28 cellular contexts compared by ENCODE assay signal in genomic region chr6:154740658-154741057, GRCh38. TPM values are rescaled to one million over a fixed set of nuclear protein-coding genes. Genes with fewer than 3 reads are reported as not detected.
DNase-seq lines count a peak whose midpoint lies in the region; ATAC-seq, FAIRE-seq and TF ChIP-seq lines count a peak whose summit lies in the region.
"Had no signal": no experiment of that assay in that cellular context is flagged by ENCODE, and none has a peak within 500 bp of the region (broad histone marks: within the 10 kb centered on the region; RNA-seq: fewer than 3 reads in every experiment).

No MANE protein-coding gene starts in this region.

- TF ChIP-seq EP300 in HepG2 (IDR thresholded peaks at IDR 0.05; ENCODE audit: low read depth in 2 of 2, low read length in 2 of 2) (no peak), HepG2 (CRISPR knock-in tag; IDR thresholded peaks at IDR 0.05; ENCODE audit: borderline replicate concordance) (no peak), H1 (IDR thresholded peaks at IDR 0.05; ENCODE audit: borderline replicate concordance in 1 of 2, low read depth in 2 of 2, low read length in 2 of 2) (no peak)

- H3K9ac ChIP-seq in HepG2 (ENCODE audit: insufficient read depth, low read depth, low read length) (no peak overlapping the region), H1 (replicated peaks in 1 of 4; ENCODE audit: extremely low read depth in 1 of 4, low read depth in 3 of 4, low read length in 3 of 4) (no peak overlapping the region; a peak in 1 of 7 replicates)
- H3K9ac ChIP-seq: BLaER1 treated with 17β-estradiol and CSF1 and Interleukin-3, amounts not matched to agents 10 nM and 100 nM had no signal

- POLR2A ChIA-PET in HepG2 (lab: Yijun Ruan, JAX) (no interaction called here), HEK293 (lab: Yijun Ruan, JAX) (interaction anchor here (0.7 kb wide), 1 partner anchor 280 kb away, joined by 4 read pairs; no protein-coding TSS in a partner anchor), H1 (lab: Charles Lee; ENCODE audit: partially characterized antibody) (no interaction called here)

- H3K14ac ChIP-seq in H1 (ENCODE audit: insufficient read length): no peak overlapping the region

- H2AK5ac ChIP-seq in H1 (ENCODE audit: low read depth, low read length): no peak overlapping the region

- 0 out of 2 replicates have a peak overlapping the region, but pooled peaks have one; percentile 45 for H4K8ac ChIP-seq in H1 (ENCODE audit: extremely low read depth, insufficient read depth, low read length)

- H3K79me2 ChIP-seq in HepG2 (ENCODE audit: insufficient read depth, low read length) (peaks cover 97% of the 10 kb centered on the region), H1 (ENCODE audit: control insufficient read depth in 1 of 2, insufficient read depth in 2 of 2, low read length in 2 of 2) (peaks cover 63 to 100% of the 10 kb centered on the region in 2 experiments)

- H4K20me1 ChIP-seq in HepG2 (ENCODE audit: insufficient read depth, low read length) (peaks cover 96% of the 10 kb centered on the region), H1 (replicated peaks in 1 of 2; ENCODE audit: control insufficient read depth in 1 of 2, insufficient read depth in 2 of 2, low read length in 2 of 2) (peaks cover 14 to 17% of the 10 kb centered on the region in 2 experiments)

- peaks cover 2% of the 10 kb centered on the region; the same call in 1 of the 2 replicates for H3K79me1 ChIP-seq in H1 (ENCODE audit: low read depth, low read length)

- H3K4me3 ChIP-seq in HepG2 (replicated peaks in 1 of 3; ENCODE audit: insufficient read depth in 1 of 3, low read depth in 2 of 3, low read length in 3 of 3) (no peak overlapping the region), right lobe of liver (no peak overlapping the region), HEK293 (ENCODE audit: low read depth, low read length) (no peak overlapping the region), H1 (ENCODE audit: extremely low read depth in 1 of 4, insufficient read depth in 2 of 4, low read depth in 3 of 4, low read length in 4 of 4) (no peak overlapping the region)
- H3K4me3 ChIP-seq: A549; BLaER1 treated with 17β-estradiol and CSF1 and Interleukin-3, amounts not matched to agents 10 nM and 100 nM; GM23338; HAP-1; SK-N-MC had no signal

- FAIRE-seq in HepG2 (lab: Jason Lieb, UNC): no peak
- no peak for FAIRE-seq in H1 (lab: Jason Lieb, UNC)
- FAIRE-seq: A549, RCC 7860 had no signal

- H3K4me1 ChIP-seq in HepG2 (ENCODE audit: insufficient read depth, low read length) (peaks cover 82% of the 10 kb centered on the region), right lobe of liver (peaks cover 0 to 26% (median 7%) of the 10 kb centered on the region in 4 donors), HEK293 (ENCODE audit: control insufficient read depth, insufficient read depth, low read length) (peaks cover 7% of the 10 kb centered on the region; the same call in 1 of the 2 replicates), H1 (replicated peaks in 1 of 4; ENCODE audit: control insufficient read depth in 3 of 4, insufficient read depth in 4 of 4, low read length in 3 of 4) (peaks cover 2 to 6% (median 4%) of the 10 kb centered on the region in 4 experiments)

- CTCF ChIA-PET in HepG2 (lab: Yijun Ruan, JAX; ENCODE audit: low intra/inter-chr PET ratio, low total read pairs) (no interaction called here), HEK293 (lab: Yijun Ruan, JAX) (interaction anchor here (0.6 kb wide), 1 partner anchor 104 kb away, joined by 3 read pairs; no protein-coding TSS in a partner anchor), H1 (lab: Charles Lee; ENCODE audit: partially characterized antibody) (interaction anchor here (1.0 to 1.5 kb wide), 3 partner anchors 8 to 127 kb away, joined by 3 to 5 read pairs (median 3); no protein-coding TSS in a partner anchor)

- H4K91ac ChIP-seq in H1 (replicated peaks; ENCODE audit: insufficient read length, low read length): no peak overlapping the region

- no peak for TF ChIP-seq POLR2A in HepG2 (IDR thresholded peaks at IDR 0.05; ENCODE audit: insufficient read depth in 1 of 2, low read depth in 2 of 2, low read length in 2 of 2)
- TF ChIP-seq POLR2A in right lobe of liver (IDR thresholded peaks at IDR 0.05): no peak
- no peak for TF ChIP-seq POLR2A in H1 (IDR thresholded peaks at IDR 0.05; ENCODE audit: control extremely low read depth in 1 of 2, low read depth in 2 of 2, low read length in 2 of 2)
- TF ChIP-seq POLR2A in GM18505 (IDR thresholded peaks at IDR 0.05; ENCODE audit: borderline replicate concordance, extremely low read depth, insufficient read depth, insufficient read length): no peak

- no peak overlapping the region for H2BK15ac ChIP-seq in H1 (ENCODE audit: low read length)

- no peak overlapping the region for H3K27ac ChIP-seq in HepG2 (ENCODE audit: extremely low read length, insufficient read depth, low read length)
- no peak overlapping the region for H3K27ac ChIP-seq in right lobe of liver
- no peak overlapping the region for H3K27ac ChIP-seq in HEK293 (ENCODE audit: extremely low read depth, low read depth, low read length)
- no peak overlapping the region for H3K27ac ChIP-seq in H1 (ENCODE audit: low read depth, low read length)
- H3K27ac ChIP-seq: A549; BLaER1 treated with 17β-estradiol and CSF1 and Interleukin-3, amounts not matched to agents 10 nM and 100 nM; SK-N-MC had no signal

- ATAC-seq in HepG2 (no peak), right lobe of liver (no peak), left cardiac atrium (no peak), GM18505 (IDR thresholded peaks at IDR 0.05; ENCODE audit: unreplicated experiment) (no peak)
- ATAC-seq: A549; CD8-positive, alpha-beta T cell; GM23338 had no signal

- no peak overlapping the region for H3K4ac ChIP-seq in H1 (replicated peaks; ENCODE audit: insufficient read length, low read depth, low read length)

- in situ Hi-C loops in HepG2 (cut with HindIII; ENCODE audit: extremely low pct_ligation_motif_present, low pct_unique_long_range_greater_than_20kb): no loop called here

- H3K4me2 ChIP-seq in HepG2 (ENCODE audit: low read depth, low read length): no peak overlapping the region
- no peak overlapping the region for H3K4me2 ChIP-seq in H1 (ENCODE audit: insufficient read depth in 1 of 2, low read depth in 2 of 2, low read length in 2 of 2)
- H3K4me2 ChIP-seq: A549; BLaER1 treated with 17β-estradiol and CSF1 and Interleukin-3, amounts not matched to agents 10 nM and 100 nM had no signal

- no peak overlapping the region for H2BK20ac ChIP-seq in H1 (ENCODE audit: low read length)

- 93% methylated on average over 5 of the region's 5 CpGs for WGBS in HepG2 (ENCODE audit: low lambda C conversion rate)
- WGBS in right lobe of liver (ENCODE audit: insufficient coverage, low coverage, low lambda C conversion rate, missing lambda C conversion rate): 92% methylated on average over 5 of the region's 5 CpGs
- 95% methylated on average over 3 of the region's 5 CpGs; no CpG with 5 or more reads in 1 of the 2 experiments for WGBS in H1 (ENCODE audit: extremely low coverage in 1 of 2, insufficient coverage in 1 of 2, insufficient read length in 1 of 2, insufficient replicate concordance in 2 of 2, low coverage in 1 of 2, low lambda C conversion rate in 2 of 2, missing lambda C conversion rate in 1 of 2), 2 experiments

- H3K23ac ChIP-seq in H1 (ENCODE audit: insufficient read length): no peak overlapping the region

- H3K36me3 ChIP-seq in HepG2 (replicated peaks in 1 of 2; ENCODE audit: control insufficient read depth in 1 of 2, insufficient read depth in 2 of 2, low read length in 2 of 2) (peaks cover 7 to 44% of the 10 kb centered on the region in 2 experiments; a peak in 4 of 5 replicates), right lobe of liver (no peaks in the 10 kb centered on the region), HEK293 (ENCODE audit: control insufficient read depth in 2 of 2, insufficient read depth in 1 of 2, low read length in 2 of 2) (peaks cover under 1 to 16% of the 10 kb centered on the region in 2 experiments), H1 (ENCODE audit: control insufficient read depth in 2 of 4, insufficient read depth in 4 of 4, low read length in 3 of 4) (peaks cover 0 to 8% (median 0%) of the 10 kb centered on the region in 4 experiments; a peak in 1 of 8 replicates)

- no peak for DNase-seq in HepG2 (ENCODE audit: low spot score)
- no peak for DNase-seq in right lobe of liver
- DNase-seq in H1 (ENCODE audit: low read depth in 1 of 2, low spot score in 2 of 2): no peak
- DNase-seq in left cardiac atrium: no peak
- no peak for DNase-seq in DMS79 (lab: John Stamatoyannopoulos, UW)
- DNase-seq: AML-193; Caco-2; CD8-positive, alpha-beta T cell; DMS 273 treated with DMSO at 0.1 percent for 48 hours; DMS79 treated with DMSO at 0.1 percent for 48 hours; Kasumi-1; MV-4-11; NCI-H1105; NCI-H1436 treated with DMSO at 0.1 percent for 48 hours; NCI-H1930; NCI-H446; NCI-H524 treated with DMSO at 0.1 percent for 48 hours; NCI-H774; SIG-M5; SW 1271 had no signal

- no peak for TF ChIP-seq RAD21 in HepG2 (CRISPR knock-in tag; IDR thresholded peaks at IDR 0.05)
- TF ChIP-seq RAD21 in H1 (IDR thresholded peaks at IDR 0.05 in 1 of 2, conservative IDR thresholded peaks at IDR 0.05 in 1 of 2; ENCODE audit: low read depth in 2 of 2, low read length in 2 of 2): no peak

- H2BK5ac ChIP-seq in H1 (ENCODE audit: low read depth, low read length): no peak overlapping the region

- no peak overlapping the region for H3K18ac ChIP-seq in H1 (ENCODE audit: extremely low read depth, low read length)

- H4K5ac ChIP-seq in H1 (ENCODE audit: insufficient read length, low read depth, low read length): no peak overlapping the region

- TF ChIP-seq CTCF in HepG2 (CRISPR knock-in tag; IDR thresholded peaks at IDR 0.05) (no peak), right lobe of liver (IDR thresholded peaks at IDR 0.05) (no peak), HEK293 (tag by site-specific recombination; IDR thresholded peaks at IDR 0.05) (no peak), H1 (IDR thresholded peaks at IDR 0.05; ENCODE audit: control extremely low read depth in 1 of 3, insufficient read depth in 1 of 3, low read depth in 1 of 3, low read length in 3 of 3) (no peak)

- H3K9me3 ChIP-seq in HepG2 (ENCODE audit: low read length) (no peaks in the 10 kb centered on the region), right lobe of liver (no peaks in the 10 kb centered on the region), HEK293 (ENCODE audit: control insufficient read depth, insufficient read depth, low read depth, low read length) (no peaks in the 10 kb centered on the region), H1 (ENCODE audit: insufficient read depth in 2 of 2, low read depth in 1 of 2, low read length in 1 of 2) (no peaks in the 10 kb centered on the region)
- H3K9me3 ChIP-seq: A549, Caco-2, HAP-1 had no signal

- H3K56ac ChIP-seq in H1 (replicated peaks; ENCODE audit: insufficient read length, low read depth, low read length): no peak overlapping the region

- BruUV-seq in HepG2 (replicated peaks; lab: Mats Ljungman, UMichigan): no TSS peak

- intact Hi-C loops in HepG2 (cut with micrococcal nuclease; ENCODE audit: unreplicated experiment) (no loop called here), right lobe of liver (cut with DNase I) (no loop called here), left cardiac atrium (cut with DNase I) (no loop called here)

- H2BK120ac ChIP-seq in H1 (replicated peaks; ENCODE audit: low read depth, low read length): no peak overlapping the region

- H2AFZ ChIP-seq in HepG2 (ENCODE audit: low read length) (no peak overlapping the region), H1 (ENCODE audit: low read length) (no peak overlapping the region)
- H2AFZ ChIP-seq: GM23338 had no signal

- no peaks in the 10 kb centered on the region for H3K23me2 ChIP-seq in H1 (ENCODE audit: low read depth, low read length)

- no peaks in the 10 kb centered on the region for H3K27me3 ChIP-seq in HepG2 (ENCODE audit: control insufficient read depth in 1 of 2, insufficient read depth in 2 of 2, low read length in 2 of 2)
- H3K27me3 ChIP-seq in right lobe of liver: no peaks in the 10 kb centered on the region
- H3K27me3 ChIP-seq in H1 (replicated peaks in 1 of 4; ENCODE audit: control insufficient read depth in 3 of 4, extremely low read depth in 1 of 4, insufficient read depth in 3 of 4, low read length in 3 of 4): no peaks in the 10 kb centered on the region
- H3K27me3 ChIP-seq: BLaER1 treated with 17β-estradiol and CSF1 and Interleukin-3, amounts not matched to agents 10 nM and 100 nM had no signal

- no peak overlapping the region for H2BK12ac ChIP-seq in H1 (ENCODE audit: low read depth, low read length)

RNA-seq across cellular contexts. Expression of gene SCAF8, which starts 7.4 kb away (rescaled TPM):
- total RNA-seq in HepG2 (2016; rRNA removed; fragmentation: Illumina TruSeq; extraction: Trizol): 40.8 and 47.3 TPM in 2 replicates
- 26.0 and 29.0 TPM in 2 replicates for total RNA-seq in HepG2 (2016; cell fraction: cytosol; rRNA removed; fragmentation: Illumina TruSeq; extraction: Trizol; ENCODE audit: low read depth)
- 40.5 and 41.2 TPM in 2 replicates for total RNA-seq in HepG2 (2016; cell fraction: insoluble cytoplasmic fraction; rRNA removed; fragmentation: Illumina TruSeq; extraction: Trizol)
- 28.7 and 35.1 TPM in 2 replicates for total RNA-seq in HepG2 (2016; cell fraction: membrane; rRNA removed; fragmentation: Illumina TruSeq; extraction: Trizol)
- total RNA-seq in HepG2 (2016; cell fraction: nucleus; rRNA removed; fragmentation: Illumina TruSeq; extraction: Trizol): 50.1 and 57.5 TPM in 2 replicates
- polyA plus RNA-seq in HepG2 (2011; rRNA removed): 15.3 and 15.9 TPM in 2 replicates
- polyA plus RNA-seq in HepG2 (2011; cell fraction: cytosol; rRNA removed): 8.6 and 12.5 TPM in 2 replicates
- 18.2 and 21.0 TPM in 2 replicates for polyA plus RNA-seq in HepG2 (2011; cell fraction: nucleus; rRNA removed)
- 18.5 and 22.9 TPM in 2 replicates for polyA plus RNA-seq in HepG2 (2012)
- polyA plus RNA-seq in HepG2 (2016; cell fraction: cytosol; fragmentation: Illumina TruSeq; extraction: Trizol; ENCODE audit: low read depth): 1.1 and 1.3 TPM in 2 replicates
- polyA plus RNA-seq in HepG2 (2016; cell fraction: insoluble cytoplasmic fraction; fragmentation: Illumina TruSeq; extraction: Trizol; ENCODE audit: low read depth): 29.6 and 35.5 TPM in 2 replicates
- polyA plus RNA-seq in HepG2 (2016; cell fraction: membrane; fragmentation: Illumina TruSeq; extraction: Trizol; ENCODE audit: low read depth): 4.5 and 5.1 TPM in 2 replicates
- polyA plus RNA-seq in HepG2 (2016; cell fraction: nucleus; fragmentation: Illumina TruSeq; extraction: Trizol; ENCODE audit: insufficient read depth, low read depth): 46.1 and 46.5 TPM in 2 replicates
- polyA minus RNA-seq in HepG2 (2011; rRNA and poly(A)+ RNA removed; ENCODE audit: low replicate concordance): 13.0 and 26.4 TPM in 2 replicates
- polyA minus RNA-seq in HepG2 (2011; cell fraction: cytosol; rRNA and poly(A)+ RNA removed): 29.2 and 29.5 TPM in 2 replicates
- polyA minus RNA-seq in HepG2 (2011; cell fraction: nucleus; rRNA and poly(A)+ RNA removed): 91.9 and 92.7 TPM in 2 replicates
- 10 to 100 TPM; 12.7 to 17.2 (median 14.3) TPM for total RNA-seq in right lobe of liver
- total RNA-seq in H1 (2021; fragmentation: NEBNext Ultra II Directional; extraction: Animal tissue kit (Norgen Biotek cat#: 25700)): 45.5 and 46.3 TPM in 2 replicates
- polyA plus RNA-seq in H1 (2011; rRNA removed): 16.0 and 20.3 TPM in 2 replicates
- polyA plus RNA-seq in H1 (2011; cell fraction: cytosol; rRNA removed): 18.4 TPM
- 26.4 TPM for polyA plus RNA-seq in H1 (2011; cell fraction: nucleus; rRNA removed)
- 20.9 to 25.5 TPM (median 23.8 TPM) in 4 replicates for polyA plus RNA-seq in H1 (2012, experiment 1 of 2)
- polyA plus RNA-seq in H1 (2012, experiment 2 of 2): 1.9 TPM
- 27.6 TPM for polyA plus RNA-seq in H1 (2013, experiment 1 of 2)
- polyA plus RNA-seq in H1 (2013, experiment 2 of 2): 24.7 TPM
- 40.5 and 45.4 TPM in 2 replicates for polyA minus RNA-seq in H1 (2011; rRNA and poly(A)+ RNA removed)
- 27.2 TPM for polyA minus RNA-seq in H1 (2011; cell fraction: cytosol; rRNA and poly(A)+ RNA removed)
- 63.6 TPM for polyA minus RNA-seq in H1 (2011; cell fraction: nucleus; rRNA and poly(A)+ RNA removed)
- 10 to 100 TPM; 37.8 to 44.1 TPM for total RNA-seq in left cardiac atrium

Comparison
In these comparisons a context has a peak if more than half of its experiments do, and no peak if none do; other contexts are left out.
1. Of the 63 proteins assayed by ChIP-seq in both HepG2 and HEK293: peak only in HepG2: none; only in HEK293: none; in both: ZNF121; in neither: 62.